Comparison of ENCODE assay signal across 9 cellular contexts in the genomic region with DNA sequence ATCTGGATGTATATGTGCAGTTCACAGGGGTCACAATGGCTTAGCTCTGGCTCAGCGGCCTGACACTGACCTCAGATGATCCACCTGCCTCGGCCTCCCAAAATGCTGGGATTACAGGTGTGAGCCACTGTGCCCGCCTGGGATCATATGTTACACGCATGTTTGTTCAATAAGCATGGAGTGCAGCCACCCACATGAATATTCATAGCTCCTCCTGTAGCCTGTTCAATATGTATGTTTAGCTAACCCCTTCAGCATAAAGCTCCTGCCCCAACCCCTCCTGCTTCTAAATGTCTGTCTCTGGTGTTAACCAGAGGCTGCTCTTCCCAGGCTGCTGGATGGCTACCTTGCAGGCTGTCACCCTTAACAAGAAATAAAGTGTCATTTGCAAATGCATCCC. TPM values are rescaled to one million over a fixed set of nuclear protein-coding genes. Genes with fewer than 3 reads are reported as not detected.
DNase-seq lines count a peak whose midpoint lies in the region; ATAC-seq, FAIRE-seq and TF ChIP-seq lines count a peak whose summit lies in the region.
"Not testable (repeated sequence)": the region's sequence is repeated elsewhere in the genome, so short reads cannot be mapped to it uniquely, and the experiment has no call there.
"Had no signal": no experiment of that assay in that cellular context is flagged by ENCODE, and none has a peak within 500 bp of the region (broad histone marks: within the 10 kb centered on the region; RNA-seq: fewer than 3 reads in every experiment).

No MANE protein-coding gene starts in this region.

- TF ChIP-seq RAD21 in GM12878 (IDR thresholded peaks at IDR 0.05; ENCODE audit: insufficient read depth, low read depth, low read length), result not testable (repeated sequence)

- H3K27ac Mint-ChIP-seq in T-helper 2 cell treated with Interferon-gamma antibody and Interleukin-4, amounts not matched to agents 5 μg/mL and 100 μg/mL, for 36 hours, result peak overlapping the region; percentile 89
- H3K27ac Mint-ChIP-seq in activated T-cell treated with anti-CD3 and anti-CD28 coated beads, Interleukin-2, amount 50 U/mL, for 72 hours, result peak overlapping the region; percentile 86
- H3K27ac Mint-ChIP-seq in neural progenitor cell, result peak overlapping the region; percentile 78

- H3K4me3 ChIP-seq in DOHH2 (ENCODE audit: low read length); kidney (ENCODE audit: low read length in 2 of 2); neural progenitor cell: not testable (repeated sequence)
- H3K4me3 ChIP-seq in Loucy (ENCODE audit: low read length, poor library complexity, severe bottlenecking) (peak overlapping the region; percentile 71), GM12878 (peak overlapping the region; percentile 50; the same call in 1 of the 2 replicates)

- not testable (repeated sequence) for H4K20me1 ChIP-seq in DOHH2 (ENCODE audit: control insufficient read depth, insufficient read depth, low read depth, low read length); Loucy (ENCODE audit: insufficient read depth, low read length, poor library complexity, severe bottlenecking); GM12878 (ENCODE audit: control insufficient read depth, insufficient read depth); neural progenitor cell (ENCODE audit: low read depth)

- BruUV-seq in GM12878 (replicated peaks; lab: Mats Ljungman, UMichigan), result not testable (repeated sequence)

- H3K79me2 ChIP-seq in DOHH2 (ENCODE audit: control insufficient read depth, low read length); neural progenitor cell (ENCODE audit: low read depth): not testable (repeated sequence)
- H3K79me2 ChIP-seq in Loucy (ENCODE audit: insufficient read depth, low read length) (peaks cover 42% of the 10 kb centered on the region), GM12878 (ENCODE audit: control insufficient read depth, insufficient read depth, low read length) (peaks cover 34% of the 10 kb centered on the region)

- RAD21 ChIA-PET in GM12878 (lab: Charles Lee; ENCODE audit: unreplicated experiment), result interaction anchor here (3.1 to 7.0 kb wide), 2 partner anchors 9 to 23 kb away, joined by 9 to 57 read pairs; a partner anchor contains a TSS

- H3F3A ChIP-seq in DOHH2 (ENCODE audit: control insufficient read depth, insufficient read depth), result peaks cover 17% of the 10 kb centered on the region
- H3F3A ChIP-seq in Loucy (ENCODE audit: low read depth); neural progenitor cell (ENCODE audit: low read depth): not testable (repeated sequence)

- in situ Hi-C loops in GM12878 (cut with MboI), result not testable (repeated sequence)

- peaks cover 17% of the 10 kb centered on the region for H3K36me3 Mint-ChIP-seq in T-helper 2 cell treated with Interferon-gamma antibody and Interleukin-4, amounts not matched to agents 5 μg/mL and 100 μg/mL, for 36 hours (ENCODE audit: low read depth)
- H3K36me3 Mint-ChIP-seq in activated T-cell treated with anti-CD3 and anti-CD28 coated beads, Interleukin-2, amount 50 U/mL, for 72 hours (ENCODE audit: insufficient read depth in 2 of 2); neural progenitor cell: not testable (repeated sequence)

- H3K9me3 Mint-ChIP-seq in T-helper 2 cell treated with Interferon-gamma antibody and Interleukin-4, amounts not matched to agents 5 μg/mL and 100 μg/mL, for 36 hours; activated T-cell treated with anti-CD3 and anti-CD28 coated beads, Interleukin-2, amount 50 U/mL, for 72 hours; neural progenitor cell: not testable (repeated sequence)

- not testable (repeated sequence) for DNase-seq in T-helper 2 cell treated with Interferon-gamma antibody and Interleukin-4, amounts not matched to agents 5 μg/mL and 100 μg/mL, for 36 hours (ENCODE audit: low spot score); activated T-cell treated with anti-CD3 and anti-CD28 coated beads, Interleukin-2, amount 50 U/mL, for 72 hours; GM12878 (ENCODE audit: low read depth, low spot score); neural progenitor cell (ENCODE audit: low spot score)
- DNase-seq in kidney, result peak; percentile 26

- H3K36me3 ChIP-seq in DOHH2 (ENCODE audit: control insufficient read depth, low read length); Loucy (ENCODE audit: insufficient read depth, low read length); GM12878 (ENCODE audit: control insufficient read depth in 2 of 2, insufficient read depth in 2 of 2, low read length in 1 of 2); kidney (ENCODE audit: control insufficient read depth in 1 of 2, insufficient read depth in 2 of 2, low read length in 2 of 2); neural progenitor cell: not testable (repeated sequence)

- not testable (repeated sequence) for H3K27ac ChIP-seq in DOHH2 (ENCODE audit: low read depth, low read length); kidney (ENCODE audit: low read depth in 2 of 2, low read length in 2 of 2); neural progenitor cell
- peak overlapping the region; percentile 44 for H3K27ac ChIP-seq in GM12878 (ENCODE audit: control insufficient read depth, insufficient read depth)

- not testable (repeated sequence) for H2AFZ ChIP-seq in Loucy (ENCODE audit: low read length); GM12878 (ENCODE audit: control insufficient read depth, low read depth, low read length); neural progenitor cell (replicated peaks)

- H3K4me1 ChIP-seq in DOHH2 (ENCODE audit: control insufficient read depth, low read length) (peaks cover 65% of the 10 kb centered on the region), Loucy (ENCODE audit: insufficient read depth, low read length, poor library complexity, severe bottlenecking) (peaks cover 38% of the 10 kb centered on the region), GM12878 (ENCODE audit: control insufficient read depth, insufficient read depth, low read length) (peaks cover 48% of the 10 kb centered on the region)
- H3K4me1 ChIP-seq in kidney (ENCODE audit: control insufficient read depth in 1 of 2, insufficient read depth in 1 of 2, low read depth in 1 of 2, low read length in 2 of 2); neural progenitor cell: not testable (repeated sequence)

- not testable (repeated sequence) for ATAC-seq in activated T-cell treated with anti-CD3 and anti-CD28 coated beads, Interleukin-2, amount 50 U/mL, for 72 hours (replicated peaks in 1 of 2); GM12878

- H3K9me3 ChIP-seq in DOHH2 (ENCODE audit: control insufficient read depth, insufficient read depth, low read length); Loucy (ENCODE audit: insufficient read depth, low read depth, low read length); GM12878 (replicated peaks; ENCODE audit: control insufficient read depth, insufficient read depth, low read length); kidney (ENCODE audit: control insufficient read depth in 1 of 2, low read length in 2 of 2); neural progenitor cell (ENCODE audit: low read depth): not testable (repeated sequence)

- H3K4me1 Mint-ChIP-seq in T-helper 2 cell treated with Interferon-gamma antibody and Interleukin-4, amounts not matched to agents 5 μg/mL and 100 μg/mL, for 36 hours (ENCODE audit: low read depth), result peaks cover 27% of the 10 kb centered on the region
- H3K4me1 Mint-ChIP-seq in activated T-cell treated with anti-CD3 and anti-CD28 coated beads, Interleukin-2, amount 50 U/mL, for 72 hours (ENCODE audit: low read depth), result peaks cover 35% of the 10 kb centered on the region
- peaks cover 22% of the 10 kb centered on the region for H3K4me1 Mint-ChIP-seq in neural progenitor cell

- 95% methylated on average over 4 of the region's 4 CpGs for WGBS in GM12878 (ENCODE audit: insufficient coverage, insufficient replicate concordance, low lambda C conversion rate, missing lambda C conversion rate)

- TF ChIP-seq POLR2A in GM12878 (IDR thresholded peaks at IDR 0.05; ENCODE audit: low read depth, low read length), result not testable (repeated sequence)

- CTCF ChIA-PET in GM12878 (lab: Yijun Ruan, JAX), result interaction anchor here (1.1 kb wide), 1 partner anchor 8 kb away, joined by 3 read pairs; no protein-coding TSS in a partner anchor

- POLR2A ChIA-PET in GM12878 (lab: Charles Lee), result interaction anchor here (3.9 kb wide), 1 partner anchor 23 kb away, joined by 22 read pairs; a partner anchor contains a TSS

- intact Hi-C loops in GM12878 (cut with micrococcal nuclease; ENCODE audit: unreplicated experiment); kidney (cut with DNase I): not testable (repeated sequence)

- not testable (repeated sequence) for H3K9me2 ChIP-seq in DOHH2 (replicated peaks; ENCODE audit: control insufficient read depth, low read length); Loucy (replicated peaks; ENCODE audit: low read depth, low read length)

- peak overlapping the region; percentile 80 for H3K4me3 Mint-ChIP-seq in T-helper 2 cell treated with Interferon-gamma antibody and Interleukin-4, amounts not matched to agents 5 μg/mL and 100 μg/mL, for 36 hours
- peak overlapping the region; percentile 94 to 96 for H3K4me3 Mint-ChIP-seq in activated T-cell treated with anti-CD3 and anti-CD28 coated beads, Interleukin-2, amount 50 U/mL, for 72 hours
- H3K4me3 Mint-ChIP-seq in neural progenitor cell, result peak overlapping the region; percentile 52

- not testable (repeated sequence) for TF ChIP-seq EP300 in GM12878 (IDR thresholded peaks at IDR 0.05; ENCODE audit: borderline replicate concordance in 1 of 2, control insufficient read depth in 1 of 2, low read depth in 2 of 2, low read length in 2 of 2)

- H3K4me2 ChIP-seq in DOHH2 (ENCODE audit: low read length) (peak overlapping the region; percentile 56), Loucy (ENCODE audit: low read depth, low read length, poor library complexity, severe bottlenecking) (peak overlapping the region; percentile 69), GM12878 (ENCODE audit: control insufficient read depth, insufficient read depth) (peak overlapping the region; percentile 60; the same call in 1 of the 2 replicates)
- H3K4me2 ChIP-seq in neural progenitor cell, result not testable (repeated sequence)

- H3K9ac ChIP-seq in Loucy (ENCODE audit: low read depth, low read length, poor library complexity, severe bottlenecking), result peak overlapping the region; percentile 96
- H3K9ac ChIP-seq in GM12878 (ENCODE audit: control insufficient read depth, insufficient read depth, low read length); kidney (ENCODE audit: low read length in 2 of 2); neural progenitor cell: not testable (repeated sequence)

- FAIRE-seq in GM12878 (lab: Jason Lieb, UNC); kidney (lab: Jason Lieb, UNC): not testable (repeated sequence)

- not testable (repeated sequence) for TF ChIP-seq CTCF in DOHH2 (IDR thresholded peaks at IDR 0.05; ENCODE audit: low read depth, low read length, poor library complexity, severe bottlenecking); Loucy (conservative IDR thresholded peaks at IDR 0.05; ENCODE audit: low read length); GM12878 (IDR thresholded peaks at IDR 0.05 in 2 of 3, conservative IDR thresholded peaks at IDR 0.05 in 1 of 3; ENCODE audit: control insufficient read depth in 2 of 3, extremely low read depth in 1 of 3, insufficient read depth in 1 of 3, low read depth in 3 of 3, low read length in 3 of 3); kidney (IDR thresholded peaks at IDR 0.05; ENCODE audit: borderline replicate concordance, extremely low read depth, insufficient read depth); neural progenitor cell (IDR thresholded peaks at IDR 0.05)

- H3K27me3 Mint-ChIP-seq in T-helper 2 cell treated with Interferon-gamma antibody and Interleukin-4, amounts not matched to agents 5 μg/mL and 100 μg/mL, for 36 hours (ENCODE audit: low read depth); activated T-cell treated with anti-CD3 and anti-CD28 coated beads, Interleukin-2, amount 50 U/mL, for 72 hours (ENCODE audit: low read depth); neural progenitor cell (ENCODE audit: insufficient read depth, low read depth): not testable (repeated sequence)

- not testable (repeated sequence) for H3K27me3 ChIP-seq in DOHH2 (ENCODE audit: control insufficient read depth, low read length); Loucy (ENCODE audit: insufficient read depth, low read length, poor library complexity, severe bottlenecking); GM12878 (replicated peaks in 1 of 2; ENCODE audit: control insufficient read depth in 2 of 2, insufficient read depth in 2 of 2, low read length in 1 of 2); neural progenitor cell

- SMC1A ChIA-PET in GM12878 (lab: Charles Lee; ENCODE audit: uncharacterized antibody, unreplicated experiment), result interaction anchor here (1.0 to 5.3 kb wide), 4 partner anchors 9 to 40 kb away, joined by 3 to 44 read pairs (median 3); a partner anchor contains a TSS

RNA-seq across cellular contexts. Expression of a gene that starts 1.0 kb away (rescaled TPM):
- total RNA-seq in activated T-cell treated with anti-CD3 and anti-CD28 coated beads, Interleukin-2, amount 50 U/mL, for 72 hours, result 100 to 1,000 TPM in 1 of 2 donors, 10 to 100 TPM in 1; 77.8 to 115 TPM
- total RNA-seq in GM12878 (2013; cell fraction: nucleolus; rRNA removed), result 104 and 109 TPM in 2 replicates
- 152 and 164 TPM in 2 replicates for total RNA-seq in GM12878 (2014; rRNA removed)
- 127 and 132 TPM in 2 replicates for total RNA-seq in GM12878 (2014; rRNA removed; fragmentation: Illumina TruSeq; extraction: Trizol)
- total RNA-seq in GM12878 (2021), result 102 and 103 TPM in 2 replicates
- polyA plus RNA-seq in GM12878 (2011; ENCODE audit: low read depth), result 42.7 TPM
- polyA plus RNA-seq in GM12878 (2011; rRNA removed), result 170 and 174 TPM in 2 replicates
- polyA plus RNA-seq in GM12878 (2011; cell fraction: cytosol; rRNA removed), result 156 and 159 TPM in 2 replicates
- 117 and 133 TPM in 2 replicates for polyA plus RNA-seq in GM12878 (2011; cell fraction: nucleus; rRNA removed)
- polyA plus RNA-seq in GM12878 (2012), result 52.0 and 75.4 TPM in 2 replicates
- 168 and 171 TPM in 2 replicates for polyA plus RNA-seq in GM12878 (2014; fragmentation: Illumina TruSeq; extraction: Trizol)
- polyA plus RNA-seq in GM12878 (2014; fragmentation: Nextera tagmentation; extraction: Ambion mirVana), result 100 to 1,000 TPM; 146 to 232 TPM
- 170 and 181 TPM in 2 replicates for polyA plus RNA-seq in GM12878 (2014; rRNA removed)
- polyA plus RNA-seq in GM12878 (2016; fragmentation: Nextera tagmentation; extraction: Ambion mirVana), result 100 to 1,000 TPM; 151 to 152 TPM
- polyA minus RNA-seq in GM12878 (2011; rRNA and poly(A)+ RNA removed), result 122 and 167 TPM in 2 replicates
- polyA minus RNA-seq in GM12878 (2011; cell fraction: cytosol; rRNA and poly(A)+ RNA removed), result 49.8 and 63.6 TPM in 2 replicates
- 43.2 and 60.9 TPM in 2 replicates for polyA minus RNA-seq in GM12878 (2011; cell fraction: nucleus; rRNA and poly(A)+ RNA removed)
- total RNA-seq in kidney, result 12.5 TPM
- 4.8 TPM for polyA plus RNA-seq in kidney (ENCODE audit: insufficient read depth, low read depth, low replicate concordance)
- total RNA-seq in neural progenitor cell (ENCODE audit: low replicate concordance), result 0.30 and 0.90 TPM in 2 replicates

RNA-seq across cellular contexts. Expression of a gene that starts 20.9 kb away (rescaled TPM):
- total RNA-seq in activated T-cell treated with anti-CD3 and anti-CD28 coated beads, Interleukin-2, amount 50 U/mL, for 72 hours, result 10 to 100 TPM; 21.9 to 24.4 TPM
- 8.9 and 9.1 TPM in 2 replicates for total RNA-seq in GM12878 (2013; cell fraction: nucleolus; rRNA removed)
- total RNA-seq in GM12878 (2014; rRNA removed) (10.9 and 12.6 TPM in 2 replicates), GM12878 (2014; rRNA removed; fragmentation: Illumina TruSeq; extraction: Trizol) (10.0 and 11.2 TPM in 2 replicates), GM12878 (2021) (7.5 and 9.4 TPM in 2 replicates), kidney (0.79 TPM), neural progenitor cell (ENCODE audit: low replicate concordance) (0.87 and 1.4 TPM in 2 replicates)
- polyA plus RNA-seq in GM12878 (2011; ENCODE audit: low read depth), result 15.9 TPM
- polyA plus RNA-seq in GM12878 (2011; rRNA removed) (8.6 and 11.3 TPM in 2 replicates), GM12878 (2014; fragmentation: Illumina TruSeq; extraction: Trizol) (16.0 and 18.0 TPM in 2 replicates), GM12878 (2014; fragmentation: Nextera tagmentation; extraction: Ambion mirVana) (10 to 100 TPM; 20.3 to 23.0 TPM), GM12878 (2014; rRNA removed) (16.5 and 18.4 TPM in 2 replicates), GM12878 (2016; fragmentation: Nextera tagmentation; extraction: Ambion mirVana) (10 to 100 TPM; 14.6 to 15.0 TPM), kidney (ENCODE audit: insufficient read depth, low read depth, low replicate concordance) (not detected)
- 12.7 and 13.6 TPM in 2 replicates for polyA plus RNA-seq in GM12878 (2011; cell fraction: cytosol; rRNA removed)
- polyA plus RNA-seq in GM12878 (2011; cell fraction: nucleus; rRNA removed), result 12.1 and 14.9 TPM in 2 replicates
- polyA plus RNA-seq in GM12878 (2012), result 13.0 and 14.2 TPM in 2 replicates
- 11.8 and 23.2 TPM in 2 replicates for polyA minus RNA-seq in GM12878 (2011; rRNA and poly(A)+ RNA removed)
- polyA minus RNA-seq in GM12878 (2011; cell fraction: cytosol; rRNA and poly(A)+ RNA removed), result 4.5 and 5.5 TPM in 2 replicates
- polyA minus RNA-seq in GM12878 (2011; cell fraction: nucleus; rRNA and poly(A)+ RNA removed), result 18.3 and 20.2 TPM in 2 replicates
- total RNA-seq: chondrocyte, K562 had no signal

RNA-seq across cellular contexts. Expression of a gene that starts 35.5 kb away (rescaled TPM):
- 10 to 100 TPM; 44.8 to 49.0 TPM for total RNA-seq in activated T-cell treated with anti-CD3 and anti-CD28 coated beads, Interleukin-2, amount 50 U/mL, for 72 hours
- 16.3 and 17.2 TPM in 2 replicates for total RNA-seq in GM12878 (2013; cell fraction: nucleolus; rRNA removed)
- total RNA-seq in GM12878 (2014; rRNA removed), result 10.9 and 13.1 TPM in 2 replicates
- total RNA-seq in GM12878 (2014; rRNA removed; fragmentation: Illumina TruSeq; extraction: Trizol), result 7.4 and 7.7 TPM in 2 replicates
- 29.1 and 30.6 TPM in 2 replicates for total RNA-seq in GM12878 (2021)
- polyA plus RNA-seq in GM12878 (2011; ENCODE audit: low read depth), result 9.6 TPM
- 4.7 and 7.8 TPM in 2 replicates for polyA plus RNA-seq in GM12878 (2011; rRNA removed)
- 7.3 and 8.6 TPM in 2 replicates for polyA plus RNA-seq in GM12878 (2011; cell fraction: cytosol; rRNA removed)
- polyA plus RNA-seq in GM12878 (2011; cell fraction: nucleus; rRNA removed), result 7.7 and 7.9 TPM in 2 replicates
- polyA plus RNA-seq in GM12878 (2012), result 11.1 TPM in 2 replicates
- 13.7 and 17.8 TPM in 2 replicates for polyA plus RNA-seq in GM12878 (2014; fragmentation: Illumina TruSeq; extraction: Trizol)
- polyA plus RNA-seq in GM12878 (2014; fragmentation: Nextera tagmentation; extraction: Ambion mirVana), result 1 to 10 TPM; 7.5 to 9.6 TPM
- 13.3 and 14.7 TPM in 2 replicates for polyA plus RNA-seq in GM12878 (2014; rRNA removed)
- polyA plus RNA-seq in GM12878 (2016; fragmentation: Nextera tagmentation; extraction: Ambion mirVana), result 10 to 100 TPM; 20.9 to 26.5 TPM
- 11.8 and 20.1 TPM in 2 replicates for polyA minus RNA-seq in GM12878 (2011; rRNA and poly(A)+ RNA removed)
- polyA minus RNA-seq in GM12878 (2011; cell fraction: cytosol; rRNA and poly(A)+ RNA removed), result 7.2 and 10.8 TPM in 2 replicates
- polyA minus RNA-seq in GM12878 (2011; cell fraction: nucleus; rRNA and poly(A)+ RNA removed), result 13.9 and 15.3 TPM in 2 replicates
- total RNA-seq in kidney, result 16.3 TPM
- polyA plus RNA-seq in kidney (ENCODE audit: insufficient read depth, low read depth, low replicate concordance), result 6.9 TPM
- 0.45 and 2.8 TPM in 2 replicates for total RNA-seq in neural progenitor cell (ENCODE audit: low replicate concordance)

RNA-seq across cellular contexts. Expression of a gene that starts 55.2 kb away (rescaled TPM):
- 10 to 100 TPM; 33.9 to 43.0 TPM for total RNA-seq in activated T-cell treated with anti-CD3 and anti-CD28 coated beads, Interleukin-2, amount 50 U/mL, for 72 hours
- total RNA-seq in GM12878 (2013; cell fraction: nucleolus; rRNA removed), result 19.6 and 24.4 TPM in 2 replicates
- total RNA-seq in GM12878 (2014; rRNA removed), result 13.0 and 14.2 TPM in 2 replicates
- 13.4 and 15.2 TPM in 2 replicates for total RNA-seq in GM12878 (2014; rRNA removed; fragmentation: Illumina TruSeq; extraction: Trizol)
- total RNA-seq in GM12878 (2021), result 26.9 and 27.8 TPM in 2 replicates
- 4.4 TPM for polyA plus RNA-seq in GM12878 (2011; ENCODE audit: low read depth)
- polyA plus RNA-seq in GM12878 (2011; rRNA removed), result 12.3 and 20.2 TPM in 2 replicates
- polyA plus RNA-seq in GM12878 (2011; cell fraction: cytosol; rRNA removed), result 17.9 and 20.5 TPM in 2 replicates
- polyA plus RNA-seq in GM12878 (2011; cell fraction: nucleus; rRNA removed), result 19.8 and 30.2 TPM in 2 replicates
- 12.1 and 14.6 TPM in 2 replicates for polyA plus RNA-seq in GM12878 (2012)
- polyA plus RNA-seq in GM12878 (2014; fragmentation: Illumina TruSeq; extraction: Trizol), result 10.0 and 22.1 TPM in 2 replicates
- polyA plus RNA-seq in GM12878 (2014; fragmentation: Nextera tagmentation; extraction: Ambion mirVana), result 1 to 10 TPM; 8.9 to 9.6 TPM
- polyA plus RNA-seq in GM12878 (2014; rRNA removed), result 17.1 and 17.3 TPM in 2 replicates
- 10 to 100 TPM; 14.9 to 16.0 TPM for polyA plus RNA-seq in GM12878 (2016; fragmentation: Nextera tagmentation; extraction: Ambion mirVana)
- polyA minus RNA-seq in GM12878 (2011; rRNA and poly(A)+ RNA removed), result 25.4 and 42.3 TPM in 2 replicates
- polyA minus RNA-seq in GM12878 (2011; cell fraction: cytosol; rRNA and poly(A)+ RNA removed), result 6.8 and 12.9 TPM in 2 replicates
- polyA minus RNA-seq in GM12878 (2011; cell fraction: nucleus; rRNA and poly(A)+ RNA removed), result 4.1 and 9.0 TPM in 2 replicates
- total RNA-seq in kidney, result 4.3 TPM
- polyA plus RNA-seq in kidney (ENCODE audit: insufficient read depth, low read depth, low replicate concordance), result 1.7 TPM
- 0.26 and 0.87 TPM in 2 replicates for total RNA-seq in neural progenitor cell (ENCODE audit: low replicate concordance)
